In genomic region chr4:10115271-10115656, GRCh38 we compare ENCODE assay signal across 8 cellular contexts. TPM values are rescaled to one million over a fixed set of nuclear protein-coding genes. Genes with fewer than 3 reads are reported as not detected.
DNase-seq lines count a peak whose midpoint lies in the region; ATAC-seq and TF ChIP-seq lines count a peak whose summit lies in the region.

No MANE protein-coding gene starts in this region.

- no peaks in the 10 kb centered on the region for H3K9me3 Mint-ChIP-seq in T-helper 2 cell treated with Interferon-gamma antibody and Interleukin-4, amounts not matched to agents 5 μg/mL and 100 μg/mL, for 36 hours

- no peak for DNase-seq in T-helper 2 cell treated with Interferon-gamma antibody and Interleukin-4, amounts not matched to agents 5 μg/mL and 100 μg/mL, for 36 hours (ENCODE audit: low spot score)
- DNase-seq in T-helper 2 cell (no peak), WERI-Rb-1 (no peak), left ventricle myocardium inferior (no peak), GDM1 (lab: John Stamatoyannopoulos, UW) (no peak)
- no peak for DNase-seq in stimulated activated CD4-positive, alpha-beta T cell treated with anti-CD3 and anti-CD28 coated beads, Interleukin-4, amount 100 ng/mL, for 1 hour

- peaks cover 57% of the 10 kb centered on the region for H3K36me3 Mint-ChIP-seq in T-helper 2 cell treated with Interferon-gamma antibody and Interleukin-4, amounts not matched to agents 5 μg/mL and 100 μg/mL, for 36 hours (ENCODE audit: low read depth)

- H3K9me3 ChIP-seq in WERI-Rb-1 (ENCODE audit: severe bottlenecking) (no peaks in the 10 kb centered on the region), left ventricle myocardium inferior (replicated peaks) (no peaks in the 10 kb centered on the region)

- peak overlapping the region; percentile 92; the same call in 1 of the 2 replicates for H3K27ac ChIP-seq in WERI-Rb-1
- peak overlapping the region; percentile 96 for H3K27ac ChIP-seq in left ventricle myocardium inferior (replicated peaks)
- peak overlapping the region in 20 of 21 experiments; percentile 86 to 98 (median 96) for H3K27ac ChIP-seq in skin epidermis

- H3K27me3 ChIP-seq in WERI-Rb-1 (ENCODE audit: insufficient read depth, low read depth, severe bottlenecking) (no peaks in the 10 kb centered on the region), left ventricle myocardium inferior (ENCODE audit: low read depth) (no peaks in the 10 kb centered on the region)

- H3K4me3 Mint-ChIP-seq in T-helper 2 cell treated with Interferon-gamma antibody and Interleukin-4, amounts not matched to agents 5 μg/mL and 100 μg/mL, for 36 hours: peak overlapping the region; percentile 96

- intact Hi-C loops in left ventricle myocardium inferior (cut with micrococcal nuclease): no loop called here

- H3K27me3 Mint-ChIP-seq in T-helper 2 cell treated with Interferon-gamma antibody and Interleukin-4, amounts not matched to agents 5 μg/mL and 100 μg/mL, for 36 hours (ENCODE audit: low read depth): no peaks in the 10 kb centered on the region

- peaks cover 68% of the 10 kb centered on the region for H3K4me1 ChIP-seq in left ventricle myocardium inferior

- ATAC-seq in GM18870 (IDR thresholded peaks at IDR 0.05; ENCODE audit: unreplicated experiment): no peak

- H3K4me3 ChIP-seq in WERI-Rb-1 (ENCODE audit: low read depth, low read length): peak overlapping the region; percentile 70
- H3K4me3 ChIP-seq in left ventricle myocardium inferior: peak overlapping the region; percentile 90
- H3K4me3 ChIP-seq in skin epidermis: peak overlapping the region; percentile 66 to 95 (median 82)

- H3K4me1 Mint-ChIP-seq in T-helper 2 cell treated with Interferon-gamma antibody and Interleukin-4, amounts not matched to agents 5 μg/mL and 100 μg/mL, for 36 hours (ENCODE audit: low read depth): peaks cover 72% of the 10 kb centered on the region

- TF ChIP-seq CTCF in WERI-Rb-1 (IDR thresholded peaks at IDR 0.05; ENCODE audit: low read depth, low read length): no peak
- TF ChIP-seq CTCF in left ventricle myocardium inferior (IDR thresholded peaks at IDR 0.05; ENCODE audit: borderline replicate concordance): no peak

- H3K36me3 ChIP-seq in WERI-Rb-1 (peaks cover 56% of the 10 kb centered on the region), left ventricle myocardium inferior (peaks cover 48% of the 10 kb centered on the region)

- H3K27ac Mint-ChIP-seq in T-helper 2 cell treated with Interferon-gamma antibody and Interleukin-4, amounts not matched to agents 5 μg/mL and 100 μg/mL, for 36 hours: peak overlapping the region; percentile 45

RNA-seq across cellular contexts. Expression of gene WDR1, which starts 1.3 kb away (rescaled TPM):
- 157 TPM for total RNA-seq in left ventricle myocardium inferior
